In the genomic region with DNA sequence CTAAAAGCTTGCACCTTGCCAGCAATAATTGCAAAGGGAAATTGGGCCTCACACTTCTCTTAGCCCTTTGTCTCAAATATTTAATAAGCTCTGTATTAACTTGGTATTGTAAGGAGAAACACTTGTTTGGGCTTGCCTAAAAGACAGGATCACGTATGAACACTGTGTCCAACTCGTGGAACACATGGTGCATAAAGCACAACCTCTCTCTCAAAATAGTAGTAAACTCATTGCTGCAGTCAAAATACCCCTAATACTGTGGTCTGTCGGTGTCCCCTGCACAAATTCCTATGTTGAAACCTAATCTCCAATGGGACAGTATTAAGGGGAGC, we compare ENCODE assay signal across 8 cellular contexts. TPM values are rescaled to one million over a fixed set of nuclear protein-coding genes. Genes with fewer than 3 reads are reported as not detected.
DNase-seq lines count a peak whose midpoint lies in the region; ATAC-seq and TF ChIP-seq lines count a peak whose summit lies in the region.

No MANE protein-coding gene starts in this region.

- H3K4me1 Mint-ChIP-seq in activated T-cell treated with anti-CD3 and anti-CD28 coated beads, Interleukin-2, amount 50 U/mL, for 4 hours (ENCODE audit: low read depth), result peaks cover 42% of the 10 kb centered on the region

- POLR2A ChIA-PET in RWPE1 (lab: Yijun Ruan, JAX; ENCODE audit: low non-redundant PET), result no interaction called here

- H3K4me3 ChIP-seq in fibroblast of pulmonary artery (replicated peaks; ENCODE audit: low read depth, low read length), result peak overlapping the region; percentile 85
- peak overlapping the region; percentile 87 for H3K4me3 ChIP-seq in skeletal muscle cell (ENCODE audit: low read depth, low read length)

- no peaks in the 10 kb centered on the region for H3K27me3 Mint-ChIP-seq in activated T-cell treated with anti-CD3 and anti-CD28 coated beads, Interleukin-2, amount 50 U/mL, for 4 hours (ENCODE audit: low read depth)

- DNase-seq in activated T-cell treated with anti-CD3 and anti-CD28 coated beads, Interleukin-2, amount 50 U/mL, for 4 hours, result no peak
- no peak for DNase-seq in activated T-cell treated with anti-CD3 and anti-CD28 coated beads, Interleukin-2, amount 50 U/mL, for 1 hour
- DNase-seq in RWPE1 (ENCODE audit: low spot score) (no peak), fibroblast of pulmonary artery (ENCODE audit: low read depth) (no peak), skeletal muscle cell (ENCODE audit: low read depth) (no peak), NCI-H1930 (lab: John Stamatoyannopoulos, UW) (no peak), NCI-H446 (lab: John Stamatoyannopoulos, UW) (no peak), mesenteric fat pad (ENCODE audit: low spot score) (no peak)

- H3K4me3 Mint-ChIP-seq in activated T-cell treated with anti-CD3 and anti-CD28 coated beads, Interleukin-2, amount 50 U/mL, for 4 hours, result peak overlapping the region; percentile 99

- CTCF ChIA-PET in RWPE1 (lab: Yijun Ruan, JAX), result no interaction called here

- no peaks in the 10 kb centered on the region for H3K9me3 Mint-ChIP-seq in activated T-cell treated with anti-CD3 and anti-CD28 coated beads, Interleukin-2, amount 50 U/mL, for 4 hours

- no peak for ATAC-seq in activated T-cell treated with anti-CD3 and anti-CD28 coated beads, Interleukin-2, amount 50 U/mL, for 4 hours

- H3K27ac ChIP-seq in RWPE1, result peak overlapping the region; percentile 87

- H3K36me3 Mint-ChIP-seq in activated T-cell treated with anti-CD3 and anti-CD28 coated beads, Interleukin-2, amount 50 U/mL, for 4 hours (ENCODE audit: insufficient read depth), result peaks cover 22% of the 10 kb centered on the region

- TF ChIP-seq CTCF in RWPE1 (conservative IDR thresholded peaks at IDR 0.05; ENCODE audit: low read depth) (no peak), fibroblast of pulmonary artery (IDR thresholded peaks at IDR 0.05; ENCODE audit: low read length, missing control alignments) (no peak)

RNA-seq across cellular contexts. Expression of a gene that starts 0.4 kb away (rescaled TPM):
- 10 to 100 TPM; 21.0 to 27.4 (median 23.6) TPM for total RNA-seq in activated T-cell treated with anti-CD3 and anti-CD28 coated beads, Interleukin-2, amount 50 U/mL, for 4 hours
- total RNA-seq in mesenteric fat pad, result 32.9 TPM

RNA-seq across cellular contexts. Expression of a gene that starts 27.6 kb away (rescaled TPM):
- total RNA-seq in activated T-cell treated with anti-CD3 and anti-CD28 coated beads, Interleukin-2, amount 50 U/mL, for 4 hours, result 10 to 100 TPM; 59.3 to 62.6 (median 61.6) TPM
- 54.3 TPM for total RNA-seq in mesenteric fat pad

RNA-seq across cellular contexts. Expression of a gene that starts 32.2 kb away (rescaled TPM):
- total RNA-seq in activated T-cell treated with anti-CD3 and anti-CD28 coated beads, Interleukin-2, amount 50 U/mL, for 4 hours, result 10 to 100 TPM; 50.1 to 58.6 (median 58.5) TPM
- 200 TPM for total RNA-seq in mesenteric fat pad

RNA-seq across cellular contexts. Expression of a gene that starts 39.0 kb away (rescaled TPM):
- total RNA-seq in activated T-cell treated with anti-CD3 and anti-CD28 coated beads, Interleukin-2, amount 50 U/mL, for 4 hours, result 10 to 100 TPM; 10.4 to 11.5 (median 10.5) TPM
- total RNA-seq in mesenteric fat pad, result 37.9 TPM
